In genomic region chr1:44068442-44068861, GRCh38 we compare ENCODE assay signal across 11 cellular contexts. TPM values are rescaled to one million over a fixed set of nuclear protein-coding genes. Genes with fewer than 3 reads are reported as not detected.
A peak's percentile ranks its signal among the peaks of the same experiment; 100 is the strongest.
DNase-seq lines count a peak whose midpoint lies in the region; ATAC-seq lines count a peak whose summit lies in the region.
"Had no signal": no experiment of that assay in that cellular context is flagged by ENCODE, and none has a peak within 500 bp of the region (broad histone marks: within the 10 kb centered on the region; RNA-seq: fewer than 3 reads in every experiment).

No MANE protein-coding gene starts in this region.

- H3K4me3 Mint-ChIP-seq in naive B cell = peak overlapping the region in 7 of 8 donors; percentile 36 to 88 (median 72)
- H3K4me3 Mint-ChIP-seq: T-helper 17 cell had no signal

- ATAC-seq in naive B cell (ENCODE audit: low read depth in 2 of 2) (peak; percentile 52 to 54), GM19395 (IDR thresholded peaks at IDR 0.05; ENCODE audit: unreplicated experiment) (no peak), GM21737 (IDR thresholded peaks at IDR 0.05; ENCODE audit: unreplicated experiment) (no peak)
- ATAC-seq: T-helper 17 cell had no signal

- no peaks in the 10 kb centered on the region for H3K27me3 ChIP-seq in adipocyte (replicated peaks; ENCODE audit: control insufficient read depth, insufficient read depth, low read length)
- H3K27me3 ChIP-seq: uterus had no signal

- DNase-seq in GDM1 (lab: John Stamatoyannopoulos, UW) (peak; percentile 74), Kasumi-1 (lab: John Stamatoyannopoulos, UW) (peak; percentile 95 to 96), adipocyte (ENCODE audit: low read depth) (no peak), naive B cell (peak; percentile 22), OCI-M2 (lab: John Stamatoyannopoulos, UW; ENCODE audit: unreplicated experiment) (no peak), iPS-NIHi7 (ENCODE audit: extremely low spot score) (no peak)
- DNase-seq: NCI-H524, T-helper 17 cell, uterus had no signal

- peaks cover 26% of the 10 kb centered on the region for H3K4me1 ChIP-seq in adipocyte (ENCODE audit: control insufficient read depth, insufficient read depth, low read length)
- H3K4me1 ChIP-seq: uterus had no signal

- peaks cover 45 to 49% (median 48%) of the 10 kb centered on the region in 3 donors for H3K4me1 Mint-ChIP-seq in naive B cell

- H3K27ac Mint-ChIP-seq in naive B cell = peak overlapping the region; percentile 9 to 93 (median 50)
- H3K27ac Mint-ChIP-seq: T-helper 17 cell had no signal

- H3K27me3 Mint-ChIP-seq in naive B cell = no peaks in the 10 kb centered on the region

- H3K9ac ChIP-seq in adipocyte (ENCODE audit: low read length) = peak overlapping the region; percentile 37

- H3K36me3 ChIP-seq in adipocyte (ENCODE audit: control insufficient read depth, insufficient read depth, low read length, severe bottlenecking) = no peaks in the 10 kb centered on the region
- H3K36me3 ChIP-seq: uterus had no signal

- H3K36me3 Mint-ChIP-seq in naive B cell = no peaks in the 10 kb centered on the region

- H3K9me3 ChIP-seq in adipocyte (ENCODE audit: control insufficient read depth, low read length) = no peaks in the 10 kb centered on the region
- H3K9me3 ChIP-seq: uterus had no signal

- H3K9me3 Mint-ChIP-seq in naive B cell = peaks cover 0 to 2% (median 0%) of the 10 kb centered on the region in 7 donors

- H3K4me3 ChIP-seq in adipocyte (ENCODE audit: low read length) = no peak overlapping the region
- H3K4me3 ChIP-seq: uterus had no signal

RNA-seq across cellular contexts. Expression of gene SLC6A9, which starts 37.2 kb away (rescaled TPM):
- polyA plus RNA-seq in naive B cell (ENCODE audit: low read depth in 6 of 6) = not detected

RNA-seq across cellular contexts. Expression of gene KLF17, which starts 50.2 kb away (rescaled TPM):
- not detected for polyA plus RNA-seq in naive B cell (ENCODE audit: low read depth in 6 of 6)

Comparison
In these comparisons a context has a peak if more than half of its experiments do, and no peak if none do; other contexts are left out.
1. DNase-seq: peak in GDM1 (single experiment), Kasumi-1 (2 of 2) and naive B cell (single experiment); none in adipocyte (single experiment), OCI-M2 (single experiment) and iPS-NIHi7 (single experiment).
2. ATAC-seq: peak in naive B cell (2 of 2); none in GM19395 (single experiment) and GM21737 (single experiment).